22 cellular contexts compared by ENCODE assay signal in the genomic region with DNA sequence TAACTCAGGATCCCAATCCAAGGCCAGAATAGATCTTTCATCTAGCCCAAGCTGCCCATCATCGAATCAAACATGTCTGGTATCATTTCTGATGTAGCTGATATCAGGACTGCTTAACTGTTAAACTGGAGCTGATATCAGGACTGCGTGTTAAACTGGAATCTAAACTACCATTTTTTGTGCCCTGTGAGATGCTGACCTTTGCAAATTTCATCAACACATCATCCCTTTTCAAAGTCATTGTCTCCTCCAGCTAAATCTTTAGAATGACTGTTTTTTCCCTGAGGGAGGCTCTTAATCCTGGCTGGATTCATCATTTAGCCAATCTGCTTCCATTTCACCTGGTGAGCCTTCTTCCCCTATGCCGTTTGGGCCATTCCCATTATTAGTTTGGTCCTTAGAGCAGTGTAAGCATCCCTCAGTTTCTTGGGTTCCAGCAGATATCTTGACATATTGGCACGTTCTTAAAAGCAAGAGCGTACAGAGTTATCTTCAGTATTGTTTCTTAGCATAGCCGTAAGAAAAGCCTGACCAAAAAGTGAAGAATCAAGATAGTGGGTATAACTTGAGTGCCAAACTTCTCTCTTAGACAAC.
"Had no signal": no experiment of that assay in that cellular context is flagged by ENCODE, and none has a peak within 500 bp of the region (broad histone marks: within the 10 kb centered on the region; RNA-seq: fewer than 3 reads in every experiment).

No MANE protein-coding gene starts in this region.

- H3K9me3 ChIP-seq: MG63, SJSA1 had no signal

- H3K27ac ChIP-seq: PC-9, SJSA1, SK-N-MC had no signal

- H3K27me3 ChIP-seq: MG63, SJSA1 had no signal

- DNase-seq: Karpas-422, KG1, MG63, NCI-H1092, NCI-H1105 treated with DMSO at 0.1 percent for 48 hours, NCI-H1417 treated with DMSO at 0.1 percent for 48 hours, NCI-H146, NCI-H1694 treated with DMSO at 0.1 percent for 48 hours, NCI-H1930, NCI-H2081, NCI-H2107, NCI-H2227 treated with DMSO at 0.1 percent for 48 hours, NCI-H524, NCI-H526 treated with DMSO at 0.1 percent for 48 hours, NCI-H748 treated with DMSO at 0.1 percent for 48 hours, OCI-M1, PC-9, Right ventricle myocardium superior, RPMI8226, SIG-M5 had no signal

- H3K4me2 ChIP-seq: PC-9 had no signal

- H3K4me3 ChIP-seq: MG63, PC-9, SJSA1, SK-N-MC had no signal

- H2AFZ ChIP-seq: PC-9 had no signal
